ENCODE assay signal across 17 cellular contexts in genomic region chr16:85006639-85007038, GRCh38. TPM values are rescaled to one million over a fixed set of nuclear protein-coding genes. Genes with fewer than 3 reads are reported as not detected.
DNase-seq lines count a peak whose midpoint lies in the region; ATAC-seq and TF ChIP-seq lines count a peak whose summit lies in the region.
"Had no signal": no experiment of that assay in that cellular context is flagged by ENCODE, and none has a peak within 500 bp of the region (broad histone marks: within the 10 kb centered on the region; RNA-seq: fewer than 3 reads in every experiment).

No MANE protein-coding gene starts in this region.

- H3K9ac ChIP-seq in smooth muscle cell (ENCODE audit: low read depth), result no peak overlapping the region

- ATAC-seq in RWPE2 (ENCODE audit: low read depth) (no peak), GM18870 (IDR thresholded peaks at IDR 0.05; ENCODE audit: unreplicated experiment) (no peak), HG02938 (IDR thresholded peaks at IDR 0.05; ENCODE audit: unreplicated experiment) (no peak)
- ATAC-seq: left lobe of liver, pancreas had no signal

- H3K9me3 ChIP-seq in RWPE2 (ENCODE audit: severe bottlenecking) (no peaks in the 10 kb centered on the region), smooth muscle cell (replicated peaks; ENCODE audit: low read depth) (no peaks in the 10 kb centered on the region)
- H3K9me3 ChIP-seq: BE2C, pancreas had no signal

- H3K27ac ChIP-seq in RWPE2 (ENCODE audit: poor library complexity, severe bottlenecking) (peak overlapping the region; percentile 99), smooth muscle cell (ENCODE audit: low read depth) (peak overlapping the region; percentile 21)
- H3K27ac ChIP-seq: pancreas had no signal

- TF ChIP-seq POLR2A in erythroblast (IDR thresholded peaks at IDR 0.05; ENCODE audit: low read length), result no peak

- peaks cover 78% of the 10 kb centered on the region for H4K20me1 ChIP-seq in smooth muscle cell (ENCODE audit: low read depth)

- DNase-seq in GM03348 (ENCODE audit: low spot score) (peak; percentile 65), RWPE2 (ENCODE audit: low spot score) (no peak), fibroblast of the aortic adventitia (ENCODE audit: low read depth) (peak; percentile 62), smooth muscle cell (lab: John Stamatoyannopoulos, UW; ENCODE audit: unreplicated experiment) (no peak), erythroblast (lab: John Stamatoyannopoulos, UW) (no peak), NCI-H82 treated with DMSO at 0.1 percent for 48 hours (lab: John Stamatoyannopoulos, UW; ENCODE audit: unreplicated experiment) (no peak)
- DNase-seq: activated CD4-positive, alpha-beta T cell treated with anti-CD3 and anti-CD28 coated beads, Interleukin-2, amount 10 ng/mL, durations not matched to agents 7 days and 5 days; activated CD8-positive, alpha-beta memory T cell treated with anti-CD3 and anti-CD28 coated beads, Interleukin-2, amount 50 U/mL, for 48 hours; BE2C; NCI-H187 treated with DMSO at 0.1 percent for 48 hours; NCI-H345; NK-92 treated with Interleukin-12 subunit alpha and Interleukin-12 subunit beta, amount 100 ng/mL, for 24 hours; stimulated activated CD4-positive, alpha-beta T cell treated with anti-CD3 and anti-CD28 coated beads, Interleukin-2, amount 100 ng/mL, for 48 hours had no signal

- H3K27me3 ChIP-seq in RWPE2 (ENCODE audit: insufficient read depth, poor library complexity, severe bottlenecking) (no peaks in the 10 kb centered on the region), smooth muscle cell (ENCODE audit: low read depth) (no peaks in the 10 kb centered on the region)
- H3K27me3 ChIP-seq: pancreas had no signal

- H3F3A ChIP-seq in smooth muscle cell (ENCODE audit: low read depth), result peaks cover 17% of the 10 kb centered on the region

- TF ChIP-seq CTCF in RWPE2 (IDR thresholded peaks at IDR 0.05; ENCODE audit: poor library complexity, severe bottlenecking) (no peak), fibroblast of the aortic adventitia (IDR thresholded peaks at IDR 0.05; ENCODE audit: insufficient read depth, low read length) (no peak), smooth muscle cell (IDR thresholded peaks at IDR 0.05; ENCODE audit: borderline replicate concordance, insufficient read depth, poor library complexity, severe bottlenecking) (no peak)

- H3K4me2 ChIP-seq in smooth muscle cell, result no peak overlapping the region

- H3K4me3 ChIP-seq in RWPE2 (ENCODE audit: severe bottlenecking), result no peak overlapping the region
- no peak overlapping the region for H3K4me3 ChIP-seq in fibroblast of the aortic adventitia (ENCODE audit: low read depth, low read length)
- H3K4me3 ChIP-seq in smooth muscle cell, result no peak overlapping the region
- H3K4me3 ChIP-seq: pancreas had no signal

- no peak overlapping the region for H2AFZ ChIP-seq in smooth muscle cell (ENCODE audit: low read depth)

- peaks cover 92% of the 10 kb centered on the region for H3K79me2 ChIP-seq in smooth muscle cell (ENCODE audit: low read depth)

- WGBS in smooth muscle cell (ENCODE audit: low lambda C conversion rate), result 96% methylated on average over 7 of the region's 7 CpGs

- H3K36me3 ChIP-seq in RWPE2 (ENCODE audit: low read depth) (peaks cover 47% of the 10 kb centered on the region), smooth muscle cell (ENCODE audit: low read depth) (no peaks in the 10 kb centered on the region)
- H3K36me3 ChIP-seq: pancreas had no signal

- H3K4me1 ChIP-seq in RWPE2 (ENCODE audit: insufficient read depth, poor library complexity, severe bottlenecking), result peaks cover 51% of the 10 kb centered on the region
- H3K4me1 ChIP-seq in smooth muscle cell (ENCODE audit: low read depth), result peaks cover 40% of the 10 kb centered on the region

RNA-seq across cellular contexts. Expression of gene ZDHHC7, which starts 4.7 kb away (rescaled TPM):
- total RNA-seq in fibroblast of the aortic adventitia (ENCODE audit: low replicate concordance) (45.6 and 82.5 TPM in 2 replicates), smooth muscle cell (35.3 and 39.1 TPM in 2 replicates)
- polyA plus RNA-seq in smooth muscle cell, result 31.9 and 42.9 TPM in 2 replicates

RNA-seq across cellular contexts. Expression of gene KIAA0513, which starts 21.0 kb away (rescaled TPM):
- total RNA-seq in fibroblast of the aortic adventitia (ENCODE audit: low replicate concordance) (21.5 and 28.3 TPM in 2 replicates), smooth muscle cell (3.3 and 11.2 TPM in 2 replicates)
- 3.2 and 5.3 TPM in 2 replicates for polyA plus RNA-seq in smooth muscle cell

Comparison
In these comparisons a context has a peak if more than half of its experiments do, and no peak if none do; other contexts are left out.
1. DNase-seq: peak in GM03348 (single experiment) and fibroblast of the aortic adventitia (single experiment); none in RWPE2 (single experiment), smooth muscle cell (single experiment), erythroblast (0 of 2) and NCI-H82 treated with DMSO at 0.1 percent for 48 hours (single experiment).